ENCODE assay signal across 1 cellular context in the genomic region with DNA sequence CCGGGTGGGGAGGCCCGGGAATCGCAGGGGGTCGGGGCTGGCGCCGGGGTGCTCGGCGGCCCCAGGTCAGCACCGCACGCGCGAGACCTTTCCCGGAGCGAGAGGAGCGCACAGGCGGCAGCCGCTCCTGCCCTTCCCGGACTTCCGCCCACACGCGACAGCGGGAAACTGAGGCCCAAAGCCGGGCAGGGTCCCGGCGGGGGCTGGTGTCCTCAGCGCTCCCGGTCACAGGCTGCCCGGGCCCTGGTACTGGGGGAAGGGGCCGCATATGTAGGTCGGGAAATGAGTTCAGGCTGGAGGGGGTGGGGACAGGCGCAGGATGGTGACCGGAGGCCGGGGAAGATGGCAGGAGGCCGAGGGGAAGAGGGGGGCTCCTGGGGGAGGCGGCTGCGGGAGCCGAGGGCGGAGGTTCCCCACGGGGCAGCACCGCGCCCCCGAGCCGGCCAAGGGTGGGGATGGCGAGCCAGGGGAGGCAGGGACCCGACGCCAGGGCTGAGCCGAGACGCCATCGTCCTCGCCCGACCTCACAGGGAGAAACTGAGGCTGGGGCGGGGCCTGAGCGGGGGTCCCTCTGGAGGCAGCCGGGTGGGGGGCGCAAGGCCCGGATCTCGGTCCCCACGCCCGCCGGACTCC.
A peak's percentile ranks its signal among the peaks of the same experiment; 100 is the strongest.
TF ChIP-seq lines count a peak whose summit lies in the region.

No MANE protein-coding gene starts in this region.

TF ChIP-seq in K562, 482 proteins besides CTCF, POLR2A, EP300 and RAD21 (continued from another document):
- TF ChIP-seq, protein P1, sequence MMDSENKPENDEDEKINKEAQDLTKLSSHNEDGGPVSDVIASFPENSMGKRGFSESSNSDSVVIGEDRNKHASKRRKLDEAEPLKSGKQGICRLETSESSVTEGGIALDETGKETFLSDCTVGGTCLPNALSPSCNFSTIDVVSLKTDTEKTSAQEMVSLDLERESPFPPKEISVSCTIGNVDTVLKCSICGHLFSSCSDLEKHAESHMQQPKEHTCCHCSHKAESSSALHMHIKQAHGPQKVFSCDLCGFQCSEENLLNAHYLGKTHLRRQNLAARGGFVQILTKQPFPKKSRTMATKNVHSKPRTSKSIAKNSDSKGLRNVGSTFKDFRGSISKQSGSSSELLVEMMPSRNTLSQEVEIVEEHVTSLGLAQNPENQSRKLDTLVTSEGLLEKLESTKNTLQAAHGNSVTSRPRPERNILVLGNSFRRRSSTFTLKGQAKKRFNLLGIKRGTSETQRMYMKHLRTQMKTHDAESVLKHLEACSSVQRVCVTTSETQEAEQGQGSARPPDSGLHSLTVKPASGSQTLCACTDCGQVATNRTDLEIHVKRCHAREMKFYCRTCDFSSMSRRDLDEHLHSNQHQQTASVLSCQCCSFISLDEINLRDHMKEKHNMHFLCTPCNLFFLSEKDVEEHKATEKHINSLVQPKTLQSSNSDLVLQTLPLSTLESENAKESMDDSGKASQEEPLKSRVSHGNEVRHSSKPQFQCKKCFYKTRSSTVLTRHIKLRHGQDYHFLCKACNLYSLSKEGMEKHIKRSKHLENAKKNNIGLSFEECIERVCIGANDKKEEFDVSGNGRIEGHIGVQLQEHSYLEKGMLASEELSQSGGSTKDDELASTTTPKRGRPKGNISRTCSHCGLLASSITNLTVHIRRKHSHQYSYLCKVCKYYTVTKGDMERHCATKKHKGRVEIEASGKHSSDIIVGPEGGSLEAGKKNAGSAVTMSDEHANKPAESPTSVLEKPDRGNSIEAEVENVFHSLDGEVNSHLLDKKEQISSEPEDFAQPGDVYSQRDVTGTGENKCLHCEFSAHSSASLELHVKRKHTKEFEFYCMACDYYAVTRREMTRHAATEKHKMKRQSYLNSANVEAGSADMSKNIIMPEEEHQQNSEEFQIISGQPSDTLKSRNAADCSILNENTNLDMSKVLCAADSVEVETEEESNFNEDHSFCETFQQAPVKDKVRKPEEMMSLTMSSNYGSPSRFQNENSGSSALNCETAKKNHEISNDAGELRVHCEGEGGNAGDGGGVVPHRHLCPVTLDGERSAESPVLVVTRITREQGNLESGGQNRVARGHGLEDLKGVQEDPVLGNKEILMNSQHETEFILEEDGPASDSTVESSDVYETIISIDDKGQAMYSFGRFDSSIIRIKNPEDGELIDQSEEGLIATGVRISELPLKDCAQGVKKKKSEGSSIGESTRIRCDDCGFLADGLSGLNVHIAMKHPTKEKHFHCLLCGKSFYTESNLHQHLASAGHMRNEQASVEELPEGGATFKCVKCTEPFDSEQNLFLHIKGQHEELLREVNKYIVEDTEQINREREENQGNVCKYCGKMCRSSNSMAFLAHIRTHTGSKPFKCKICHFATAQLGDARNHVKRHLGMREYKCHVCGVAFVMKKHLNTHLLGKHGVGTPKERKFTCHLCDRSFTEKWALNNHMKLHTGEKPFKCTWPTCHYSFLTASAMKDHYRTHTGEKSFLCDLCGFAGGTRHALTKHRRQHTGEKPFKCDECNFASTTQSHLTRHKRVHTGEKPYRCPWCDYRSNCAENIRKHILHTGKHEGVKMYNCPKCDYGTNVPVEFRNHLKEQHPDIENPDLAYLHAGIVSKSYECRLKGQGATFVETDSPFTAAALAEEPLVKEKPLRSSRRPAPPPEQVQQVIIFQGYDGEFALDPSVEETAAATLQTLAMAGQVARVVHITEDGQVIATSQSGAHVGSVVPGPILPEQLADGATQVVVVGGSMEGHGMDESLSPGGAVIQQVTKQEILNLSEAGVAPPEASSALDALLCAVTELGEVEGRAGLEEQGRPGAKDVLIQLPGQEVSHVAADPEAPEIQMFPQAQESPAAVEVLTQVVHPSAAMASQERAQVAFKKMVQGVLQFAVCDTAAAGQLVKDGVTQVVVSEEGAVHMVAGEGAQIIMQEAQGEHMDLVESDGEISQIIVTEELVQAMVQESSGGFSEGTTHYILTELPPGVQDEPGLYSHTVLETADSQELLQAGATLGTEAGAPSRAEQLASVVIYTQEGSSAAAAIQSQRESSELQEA (IDR thresholded peaks at IDR 0.05; ENCODE audit: low read depth), result no peak
- TF ChIP-seq FOSL1 (tag; conservative IDR thresholded peaks at IDR 0.05) (no peak), ZFP30 (CRISPR knock-in tag; IDR thresholded peaks at IDR 0.05; ENCODE audit: borderline replicate concordance) (no peak), PCBP1 (IDR thresholded peaks at IDR 0.05; ENCODE audit: low read depth, low read length, poor library complexity, severe bottlenecking) (peak; percentile 51), YY1 (IDR thresholded peaks at IDR 0.05; ENCODE audit: borderline replicate concordance in 1 of 3, control insufficient read depth in 1 of 3, extremely low read depth in 1 of 3, insufficient read depth in 3 of 3, insufficient read length in 1 of 3, insufficient replicate concordance in 2 of 3, low read depth in 1 of 3, low read length in 2 of 3) (peak in 1 of 3 experiments; percentile 22), RBM22 (IDR thresholded peaks at IDR 0.05; ENCODE audit: low read depth, low read length, poor library complexity, severe bottlenecking) (no peak)
- TF ChIP-seq, protein P2, sequence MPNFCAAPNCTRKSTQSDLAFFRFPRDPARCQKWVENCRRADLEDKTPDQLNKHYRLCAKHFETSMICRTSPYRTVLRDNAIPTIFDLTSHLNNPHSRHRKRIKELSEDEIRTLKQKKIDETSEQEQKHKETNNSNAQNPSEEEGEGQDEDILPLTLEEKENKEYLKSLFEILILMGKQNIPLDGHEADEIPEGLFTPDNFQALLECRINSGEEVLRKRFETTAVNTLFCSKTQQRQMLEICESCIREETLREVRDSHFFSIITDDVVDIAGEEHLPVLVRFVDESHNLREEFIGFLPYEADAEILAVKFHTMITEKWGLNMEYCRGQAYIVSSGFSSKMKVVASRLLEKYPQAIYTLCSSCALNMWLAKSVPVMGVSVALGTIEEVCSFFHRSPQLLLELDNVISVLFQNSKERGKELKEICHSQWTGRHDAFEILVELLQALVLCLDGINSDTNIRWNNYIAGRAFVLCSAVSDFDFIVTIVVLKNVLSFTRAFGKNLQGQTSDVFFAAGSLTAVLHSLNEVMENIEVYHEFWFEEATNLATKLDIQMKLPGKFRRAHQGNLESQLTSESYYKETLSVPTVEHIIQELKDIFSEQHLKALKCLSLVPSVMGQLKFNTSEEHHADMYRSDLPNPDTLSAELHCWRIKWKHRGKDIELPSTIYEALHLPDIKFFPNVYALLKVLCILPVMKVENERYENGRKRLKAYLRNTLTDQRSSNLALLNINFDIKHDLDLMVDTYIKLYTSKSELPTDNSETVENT (CRISPR knock-in tag; IDR thresholded peaks at IDR 0.05), result no peak; the same call in 1 of the 2 replicates
- TF ChIP-seq, protein P3, sequence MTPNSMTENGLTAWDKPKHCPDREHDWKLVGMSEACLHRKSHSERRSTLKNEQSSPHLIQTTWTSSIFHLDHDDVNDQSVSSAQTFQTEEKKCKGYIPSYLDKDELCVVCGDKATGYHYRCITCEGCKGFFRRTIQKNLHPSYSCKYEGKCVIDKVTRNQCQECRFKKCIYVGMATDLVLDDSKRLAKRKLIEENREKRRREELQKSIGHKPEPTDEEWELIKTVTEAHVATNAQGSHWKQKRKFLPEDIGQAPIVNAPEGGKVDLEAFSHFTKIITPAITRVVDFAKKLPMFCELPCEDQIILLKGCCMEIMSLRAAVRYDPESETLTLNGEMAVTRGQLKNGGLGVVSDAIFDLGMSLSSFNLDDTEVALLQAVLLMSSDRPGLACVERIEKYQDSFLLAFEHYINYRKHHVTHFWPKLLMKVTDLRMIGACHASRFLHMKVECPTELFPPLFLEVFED (CRISPR knock-in tag; conservative IDR thresholded peaks at IDR 0.05), result 0 out of 2 replicates have a peak, but pooled peaks have one; percentile 56
